Comparison of ENCODE assay signal across 9 cellular contexts in the genomic region with DNA sequence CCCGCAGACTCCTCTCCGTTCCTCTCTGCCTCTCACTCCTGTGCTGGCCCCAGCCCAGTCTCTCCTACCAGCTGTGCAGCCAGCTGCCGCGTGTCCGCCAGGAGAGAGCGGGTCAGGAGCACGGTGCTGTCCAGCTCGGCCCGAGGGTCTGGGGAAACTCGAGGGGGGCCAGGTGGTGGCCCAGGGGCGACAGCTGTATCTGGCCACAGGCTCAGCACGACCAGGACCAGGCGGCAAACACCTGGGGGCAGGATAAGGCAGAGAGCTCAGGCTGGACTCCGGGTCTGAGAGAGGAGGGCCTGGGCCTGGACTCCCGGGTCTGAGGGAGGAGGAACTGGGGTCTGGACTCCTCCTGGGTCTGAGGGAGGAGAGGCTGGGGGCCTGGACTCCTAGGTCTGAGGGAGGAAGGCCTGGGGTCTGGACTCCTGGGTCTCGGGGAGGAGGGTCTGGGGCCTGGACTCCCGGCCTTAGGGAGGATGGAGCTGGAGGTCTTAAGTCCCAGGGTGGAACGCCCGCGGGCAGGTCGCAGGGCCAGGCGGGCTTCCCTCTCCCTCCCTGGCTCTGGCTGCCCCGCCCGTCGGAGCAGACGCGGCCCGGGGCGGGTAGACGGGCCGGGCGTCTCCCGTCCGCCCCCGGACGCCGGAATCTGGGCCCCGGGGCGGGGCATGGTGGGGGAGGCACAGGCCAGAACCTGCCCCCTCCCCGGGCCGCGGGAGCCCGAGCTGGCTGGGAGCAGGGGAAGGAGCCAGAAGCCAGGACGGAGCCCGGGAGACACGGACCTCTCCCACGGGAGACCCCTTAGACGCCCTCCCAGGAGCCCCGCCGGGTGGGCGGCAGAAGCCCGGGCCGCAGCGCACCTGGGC. TPM values are rescaled to one million over a fixed set of nuclear protein-coding genes. Genes with fewer than 3 reads are reported as not detected.
DNase-seq lines count a peak whose midpoint lies in the region; ATAC-seq and TF ChIP-seq lines count a peak whose summit lies in the region.
"Had no signal": no experiment of that assay in that cellular context is flagged by ENCODE, and none has a peak within 500 bp of the region (broad histone marks: within the 10 kb centered on the region; RNA-seq: fewer than 3 reads in every experiment).

No MANE protein-coding gene starts in this region.

- no peak for TF ChIP-seq CTCF in H9 (conservative IDR thresholded peaks at IDR 0.05)
- no peak for TF ChIP-seq CTCF in ascending aorta (IDR thresholded peaks at IDR 0.05)
- no peak for TF ChIP-seq CTCF in endothelial cell (IDR thresholded peaks at IDR 0.05; ENCODE audit: unreplicated experiment)

- H3K36me3 ChIP-seq in ascending aorta = no peaks in the 10 kb centered on the region

- no peak overlapping the region for H3K4ac ChIP-seq in H9 (ENCODE audit: low read depth, low read length)

- no peaks in the 10 kb centered on the region for H4K20me1 ChIP-seq in H9 (ENCODE audit: control insufficient read depth, insufficient read depth, insufficient read length)

- H3K56ac ChIP-seq in H9 (ENCODE audit: insufficient read length, low read depth, low read length) = no peak overlapping the region

- H2BK12ac ChIP-seq in H9 (ENCODE audit: insufficient read length, low read depth, low read length) = no peak overlapping the region

- no peaks in the 10 kb centered on the region for H3K4me1 ChIP-seq in H9 (ENCODE audit: insufficient read depth, low read length)
- peaks cover 0 to 5% of the 10 kb centered on the region in 2 donors for H3K4me1 ChIP-seq in ascending aorta

- no peak overlapping the region; the same call in 1 of the 2 replicates for H3K14ac ChIP-seq in H9 (ENCODE audit: insufficient read depth, low read length)

- no peak overlapping the region for H4K5ac ChIP-seq in H9 (ENCODE audit: insufficient read length, low read depth, low read length)

- H2BK5ac ChIP-seq in H9 (ENCODE audit: insufficient read length, low read length) = no peak overlapping the region

- H2BK15ac ChIP-seq in H9 (ENCODE audit: low read depth, low read length) = no peak overlapping the region

- H3K9ac ChIP-seq in H9 (ENCODE audit: extremely low read depth, insufficient read length, low read length) = no peak overlapping the region

- peak; percentile 90 for DNase-seq in AG08395 (ENCODE audit: low spot score)
- peak; percentile 53 for DNase-seq in H9
- no peak for DNase-seq in ascending aorta (ENCODE audit: low spot score in 2 of 2)
- no peak for DNase-seq in left lobe of liver (ENCODE audit: low spot score)
- DNase-seq in stimulated activated CD8-positive, alpha-beta memory T cell treated with anti-CD3 and anti-CD28 coated beads, Interleukin-4, amount 100 ng/mL, for 48 hours = no peak
- no peak for DNase-seq in endothelial cell (ENCODE audit: low spot score)
- DNase-seq in foreskin melanocyte = no peak
- no peak for DNase-seq in activated CD4-positive, alpha-beta T cell treated with anti-CD3 and anti-CD28 coated beads, Interleukin-2, amount 50 U/mL, for 4 hours

- H3K9me3 ChIP-seq in H9 (ENCODE audit: control insufficient read depth, low read depth, low read length) = no peaks in the 10 kb centered on the region
- H3K9me3 ChIP-seq in ascending aorta = no peaks in the 10 kb centered on the region

- no peak overlapping the region for H4K8ac ChIP-seq in H9 (replicated peaks; ENCODE audit: insufficient read length, low read depth, low read length)

- H3T11ph ChIP-seq in H9 (ENCODE audit: low read length) = no peak overlapping the region

- peak overlapping the region; percentile 43 to 50 for H3K4me3 ChIP-seq in ascending aorta

- H3K79me2 ChIP-seq in H9 (ENCODE audit: insufficient read depth, low read length) = no peaks in the 10 kb centered on the region

- intact Hi-C loops in ascending aorta (cut with DNase I) = no loop called here

- peak overlapping the region; percentile 41 for H3K18ac ChIP-seq in H9 (ENCODE audit: insufficient read length, low read depth, low read length)

- ATAC-seq in left lobe of liver = peak; percentile 49

- no CpG with 5 or more reads among the region's 54 CpGs for WGBS in H9 (ENCODE audit: extremely low coverage, insufficient read length, low lambda C conversion rate)

- H3K27ac Mint-ChIP-seq in H9 = no peak overlapping the region
- no peak overlapping the region for H3K27ac Mint-ChIP-seq in endothelial cell (ENCODE audit: unreplicated experiment)

- H3K23ac ChIP-seq in H9 (ENCODE audit: insufficient read length, low read depth, low read length) = no peak overlapping the region

- H3K27ac ChIP-seq in H9 (ENCODE audit: insufficient read length, low read depth, low read length) (no peak overlapping the region), ascending aorta (no peak overlapping the region)

- H2AFZ ChIP-seq in H9 (ENCODE audit: low read length) = no peak overlapping the region

- peaks cover 5% of the 10 kb centered on the region for H3K27me3 ChIP-seq in H9 (ENCODE audit: insufficient read depth, low read length)
- H3K27me3 ChIP-seq in ascending aorta = peaks cover 11% of the 10 kb centered on the region

- no peak overlapping the region for H4K91ac ChIP-seq in H9 (ENCODE audit: insufficient read length, low read depth, low read length)

- H3K4me1 Mint-ChIP-seq in H9 (peaks cover 27 to 38% of the 10 kb centered on the region in 2 experiments), endothelial cell (ENCODE audit: unreplicated experiment) (peaks cover 8% of the 10 kb centered on the region)

- H3K36me3 Mint-ChIP-seq in H9 (ENCODE audit: insufficient read depth in 1 of 3, low read depth in 3 of 3) (peaks cover 0 to 6% (median 0%) of the 10 kb centered on the region in 3 experiments; a peak in 1 of 7 replicates), endothelial cell (ENCODE audit: low read depth, unreplicated experiment) (no peaks in the 10 kb centered on the region)

- H3K4me3 Mint-ChIP-seq in H9 (peak overlapping the region; percentile 46 to 70; a peak in 4 of 5 replicates), endothelial cell (ENCODE audit: unreplicated experiment) (no peak overlapping the region)

- H3K4me2 ChIP-seq in H9 (ENCODE audit: insufficient read depth, insufficient read length, low read length) = peak overlapping the region; percentile 16

- H3K27me3 Mint-ChIP-seq in H9 (ENCODE audit: low read depth) (peaks cover 78% of the 10 kb centered on the region), endothelial cell (ENCODE audit: unreplicated experiment) (peaks cover 28% of the 10 kb centered on the region)

- H3K23me2 ChIP-seq in H9 (ENCODE audit: insufficient read length, low read depth, low read length, poor library complexity, severe bottlenecking) = peaks cover 10% of the 10 kb centered on the region

- H2AK5ac ChIP-seq in H9 (ENCODE audit: insufficient read length, low read length) = no peak overlapping the region

- H2BK120ac ChIP-seq in H9 (ENCODE audit: low read depth, low read length, poor library complexity, severe bottlenecking) = no peak overlapping the region

- H3K9me3 Mint-ChIP-seq in H9 (peaks cover 0 to 5% of the 10 kb centered on the region in 2 experiments; a peak in 2 of 5 replicates), endothelial cell (ENCODE audit: unreplicated experiment) (no peaks in the 10 kb centered on the region)

- H2BK20ac ChIP-seq in H9 (ENCODE audit: low read depth, low read length, poor library complexity, severe bottlenecking) = no peak overlapping the region

- no peaks in the 10 kb centered on the region for H3K79me1 ChIP-seq in H9 (ENCODE audit: insufficient read depth, low read depth, low read length, poor library complexity, severe bottlenecking)

RNA-seq across cellular contexts. Expression of gene IL11, which starts 1.3 kb away (rescaled TPM):
- total RNA-seq in H9 (2021) = 3.8 and 3.9 TPM in 2 replicates
- not detected for total RNA-seq in ascending aorta
- total RNA-seq in left lobe of liver = not detected
- total RNA-seq in endothelial cell (ENCODE audit: unreplicated experiment) = 0.21 TPM

RNA-seq across cellular contexts. Expression of gene GARIN5B, which starts 5.9 kb away (rescaled TPM):
- total RNA-seq in H9 (2021) (0.13 and 0.15 TPM in 2 replicates), ascending aorta (not detected), left lobe of liver (not detected), endothelial cell (ENCODE audit: unreplicated experiment) (not detected)
- total RNA-seq: naive thymus-derived CD8-positive, alpha-beta T cell had no signal

RNA-seq across cellular contexts. Expression of gene TMEM190, which starts 7.7 kb away (rescaled TPM):
- total RNA-seq in H9 (2021) (1.5 and 1.6 TPM in 2 replicates), ascending aorta (not detected), left lobe of liver (not detected), endothelial cell (ENCODE audit: unreplicated experiment) (not detected)
- total RNA-seq: naive thymus-derived CD8-positive, alpha-beta T cell had no signal

RNA-seq across cellular contexts. Expression of gene COX6B2, which starts 14.4 kb away (rescaled TPM):
- total RNA-seq in H9 (2021) = 4.0 and 5.0 TPM in 2 replicates
- total RNA-seq in ascending aorta = not detected
- not detected for total RNA-seq in left lobe of liver
- total RNA-seq in endothelial cell (ENCODE audit: unreplicated experiment) = not detected
- total RNA-seq: naive thymus-derived CD8-positive, alpha-beta T cell had no signal

RNA-seq across cellular contexts. Expression of gene TMEM238, which starts 15.2 kb away (rescaled TPM):
- 3.8 and 4.8 TPM in 2 replicates for total RNA-seq in H9 (2021)
- not detected for total RNA-seq in ascending aorta
- total RNA-seq in left lobe of liver = 26.6 TPM
- 0.64 TPM for total RNA-seq in endothelial cell (ENCODE audit: unreplicated experiment)

Comparison
In these comparisons a context has a peak if more than half of its experiments do, and no peak if none do; other contexts are left out.
1. DNase-seq: peak in AG08395 (single experiment) and H9 (single experiment); none in ascending aorta (0 of 2), left lobe of liver (single experiment), stimulated activated CD8-positive, alpha-beta memory T cell treated with anti-CD3 and anti-CD28 coated beads, Interleukin-4, amount 100 ng/mL, for 48 hours (single experiment), endothelial cell (single experiment), foreskin melanocyte (single experiment) and activated CD4-positive, alpha-beta T cell treated with anti-CD3 and anti-CD28 coated beads, Interleukin-2, amount 50 U/mL, for 4 hours (0 of 2).